Comparison of ENCODE assay signal across 8 cellular contexts in genomic region chr19:58474997-58475713, GRCh38. TPM values are rescaled to one million over a fixed set of nuclear protein-coding genes. Genes with fewer than 3 reads are reported as not detected.
A peak's percentile ranks its signal among the peaks of the same experiment; 100 is the strongest.
DNase-seq lines count a peak whose midpoint lies in the region; ATAC-seq and TF ChIP-seq lines count a peak whose summit lies in the region.

No MANE protein-coding gene starts in this region.

- H3K4me1 ChIP-seq in mucosa of descending colon (ENCODE audit: low read depth), result peaks cover 11% of the 10 kb centered on the region

- peak overlapping the region; percentile 15 for H3K4me3 ChIP-seq in mucosa of descending colon

- H3K9me3 Mint-ChIP-seq in MCF 10A (ENCODE audit: unreplicated experiment), result no peaks in the 10 kb centered on the region

- peaks cover 10% of the 10 kb centered on the region for H3K4me1 Mint-ChIP-seq in MCF 10A (ENCODE audit: insufficient read depth, unreplicated experiment)

- ATAC-seq in GM18511 (IDR thresholded peaks at IDR 0.05; ENCODE audit: unreplicated experiment), result peak; percentile 11
- peak; percentile 2 for ATAC-seq in HG03521 (IDR thresholded peaks at IDR 0.05; ENCODE audit: unreplicated experiment)
- peak; percentile 1 for ATAC-seq in mucosa of descending colon
- ATAC-seq in GM18519 (IDR thresholded peaks at IDR 0.05; ENCODE audit: low FRiP score, unreplicated experiment), result no peak

- TF ChIP-seq CTCF in MCF 10A (IDR thresholded peaks at IDR 0.05; ENCODE audit: unreplicated experiment) (no peak), mucosa of descending colon (IDR thresholded peaks at IDR 0.05) (no peak)

- CTCF ChIA-PET in MCF 10A (lab: Yijun Ruan, JAX), result interaction anchor here (0.9 kb wide), 1 partner anchor 14 kb away, joined by 3 read pairs; no protein-coding TSS in a partner anchor

- POLR2A ChIA-PET in MCF 10A (lab: Yijun Ruan, JAX), result interaction anchor here (0.7 to 2.7 kb wide), 13 partner anchors 10 to 245 kb away, joined by 3 to 13 read pairs (median 4); partner anchors contain the start of genes CHMP2A, TRIM28, ZBTB45 and ZNF324B

- H3K9me3 ChIP-seq in mucosa of descending colon, result no peaks in the 10 kb centered on the region

- peak overlapping the region; percentile 92 for H3K27ac Mint-ChIP-seq in MCF 10A (ENCODE audit: low read depth, unreplicated experiment)

- peak overlapping the region; percentile 90 for H3K4me3 Mint-ChIP-seq in MCF 10A (ENCODE audit: unreplicated experiment)

- H3K36me3 Mint-ChIP-seq in MCF 10A (ENCODE audit: insufficient read depth, unreplicated experiment), result peaks cover 71% of the 10 kb centered on the region

- H3K36me3 ChIP-seq in mucosa of descending colon (ENCODE audit: low read depth), result no peaks in the 10 kb centered on the region

- DNase-seq in MCF 10A (ENCODE audit: unreplicated experiment) (no peak), mucosa of descending colon (no peak), cortex of kidney (lab: John Stamatoyannopoulos, UW) (no peak), HCEC 1CT (no peak)
- no peak for DNase-seq in stimulated activated CD4-positive, alpha-beta T cell treated with anti-CD3 and anti-CD28 coated beads, Interleukin-2, amount 100 ng/mL, for 48 hours

- intact Hi-C loops in MCF 10A (cut with micrococcal nuclease) (no loop called here), mucosa of descending colon (cut with DNase I, micrococcal nuclease) (no loop called here)

- TSS peak; percentile 43 for BruUV-seq in MCF 10A (replicated peaks; lab: Mats Ljungman, UMichigan)

- H3K27me3 Mint-ChIP-seq in MCF 10A (ENCODE audit: insufficient read depth, unreplicated experiment), result no peaks in the 10 kb centered on the region

RNA-seq across cellular contexts. Expression of gene ZNF446, which starts 1.0 kb away (rescaled TPM):
- total RNA-seq in MCF 10A (2022) (8.3 and 10.3 TPM in 2 replicates), mucosa of descending colon (10 to 100 TPM in 2 of 3 donors, 1 to 10 TPM in 1; 9.4 to 12.6 (median 10.6) TPM)

RNA-seq across cellular contexts. Expression of gene ZNF324, which starts 8.3 kb away (rescaled TPM):
- total RNA-seq in MCF 10A (2022) (6.5 and 7.9 TPM in 2 replicates), mucosa of descending colon (10 to 100 TPM; 10.1 to 14.8 (median 12.9) TPM)

RNA-seq across cellular contexts. Expression of gene ZNF324B, which starts 23.7 kb away (rescaled TPM):
- 4.7 and 7.2 TPM in 2 replicates for total RNA-seq in MCF 10A (2022)
- 1 to 10 TPM; 5.3 to 8.2 (median 6.8) TPM for total RNA-seq in mucosa of descending colon

RNA-seq across cellular contexts. Expression of gene ZNF132, which starts 35.2 kb away (rescaled TPM):
- total RNA-seq in MCF 10A (2022), result not detected in 2 replicates
- total RNA-seq in mucosa of descending colon, result 1 to 10 TPM; 1.5 to 9.8 (median 5.6) TPM

RNA-seq across cellular contexts. Expression of gene SLC27A5, which starts 36.6 kb away (rescaled TPM):
- total RNA-seq in MCF 10A (2022) (14.7 and 22.5 TPM in 2 replicates), mucosa of descending colon (1 to 10 TPM; 1.6 to 7.1 (median 3.9) TPM)
